In the genomic region with DNA sequence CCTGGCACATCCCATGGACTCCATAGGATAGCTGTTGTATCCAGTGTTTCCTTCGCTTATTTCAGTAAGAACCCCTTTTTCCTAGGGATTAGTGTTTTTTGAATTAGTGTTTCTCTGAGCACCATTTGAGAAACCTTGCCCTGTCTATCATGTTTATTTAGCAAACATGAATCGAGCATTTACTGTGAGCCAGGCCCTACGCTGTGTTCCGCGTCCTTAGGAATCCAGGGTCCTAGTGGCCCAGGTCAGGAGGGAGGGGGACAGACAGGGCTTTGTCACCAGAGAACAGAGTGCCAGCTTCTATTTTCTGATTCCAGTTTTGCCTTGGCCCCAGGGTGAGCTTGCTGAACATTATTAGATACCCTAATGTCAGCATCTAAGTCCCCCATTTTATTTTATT, we compare ENCODE assay signal across 15 cellular contexts. TPM values are rescaled to one million over a fixed set of nuclear protein-coding genes. Genes with fewer than 3 reads are reported as not detected.
DNase-seq lines count a peak whose midpoint lies in the region; ATAC-seq and TF ChIP-seq lines count a peak whose summit lies in the region.
"Had no signal": no experiment of that assay in that cellular context is flagged by ENCODE, and none has a peak within 500 bp of the region (broad histone marks: within the 10 kb centered on the region; RNA-seq: fewer than 3 reads in every experiment).

No MANE protein-coding gene starts in this region.

- H3K36me3 ChIP-seq in HCT116 (ENCODE audit: control insufficient read depth in 1 of 2, insufficient read depth in 2 of 2, low read length in 2 of 2) (0 out of 4 replicates have a peak, but pooled peaks cover 0 to 3% of the 10 kb centered on the region in 2 experiments), iPS-18a (ENCODE audit: control insufficient read depth, low read depth, low read length) (no peaks in the 10 kb centered on the region), skeletal muscle satellite cell (ENCODE audit: insufficient read depth, low read length) (peaks cover 6% of the 10 kb centered on the region), vagina (no peaks in the 10 kb centered on the region)

- intact Hi-C loops in HCT116 (cut with micrococcal nuclease), result no loop called here
- intact Hi-C loops in vagina (cut with DNase I), result no loop called here

- H3K9ac ChIP-seq in HCT116 (ENCODE audit: low read length) (no peak overlapping the region), iPS-18a (ENCODE audit: low read length) (no peak overlapping the region), skeletal muscle satellite cell (ENCODE audit: low read depth, low read length) (no peak overlapping the region)
- H3K9ac ChIP-seq: parathyroid adenoma had no signal

- POLR2A ChIA-PET in HCT116 (lab: Charles Lee), result interaction anchor here (0.7 kb wide), 1 partner anchor 17 kb away, joined by 4 read pairs; no protein-coding TSS in a partner anchor

- peaks cover 24 to 32% of the 10 kb centered on the region in 2 experiments for H3K4me1 ChIP-seq in HCT116 (ENCODE audit: control insufficient read depth in 1 of 2, insufficient read depth in 2 of 2, low read length in 2 of 2)
- peaks cover 38% of the 10 kb centered on the region for H3K4me1 ChIP-seq in iPS-18a (ENCODE audit: control insufficient read depth, low read depth, low read length)
- H3K4me1 ChIP-seq in skeletal muscle satellite cell (ENCODE audit: control insufficient read depth, insufficient read depth, low read length), result peaks cover 47% of the 10 kb centered on the region
- H3K4me1 ChIP-seq in vagina, result peaks cover 33% of the 10 kb centered on the region

- no peaks in the 10 kb centered on the region for H3K9me2 ChIP-seq in HCT116 (ENCODE audit: insufficient read depth)

- H3K9me3 ChIP-seq in HCT116 (ENCODE audit: control insufficient read depth in 1 of 2, insufficient read depth in 1 of 2, low read depth in 1 of 2, low read length in 2 of 2) (no peaks in the 10 kb centered on the region), iPS-18a (ENCODE audit: control insufficient read depth, low read depth, low read length) (no peaks in the 10 kb centered on the region), skeletal muscle satellite cell (replicated peaks; ENCODE audit: low read length) (no peaks in the 10 kb centered on the region), vagina (no peaks in the 10 kb centered on the region)

- H3K4me3 ChIP-seq in HCT116 (replicated peaks in 1 of 2; ENCODE audit: low read depth in 1 of 2, low read length in 2 of 2) (no peak overlapping the region), iPS-18a (ENCODE audit: low read length) (peak overlapping the region; percentile 77), skeletal muscle satellite cell (ENCODE audit: low read length) (peak overlapping the region; percentile 89), vagina (no peak overlapping the region)

- TF ChIP-seq CTCF in HCT116 (IDR thresholded peaks at IDR 0.05 in 2 of 3, conservative IDR thresholded peaks at IDR 0.05 in 1 of 3; ENCODE audit: borderline replicate concordance in 1 of 3, insufficient read depth in 1 of 3, low read depth in 2 of 3, low read length in 2 of 3) (no peak), VCaP (conservative IDR thresholded peaks at IDR 0.05) (no peak), vagina (IDR thresholded peaks at IDR 0.05) (no peak)

- ATAC-seq in HCT116, result no peak

- peaks cover 64% of the 10 kb centered on the region for H3K79me2 ChIP-seq in HCT116 (ENCODE audit: insufficient read depth, low read length)
- H3K79me2 ChIP-seq: parathyroid adenoma had no signal

- TF ChIP-seq POLR2A in HCT116 (IDR thresholded peaks at IDR 0.05; ENCODE audit: borderline replicate concordance, extremely low read depth, insufficient read depth, insufficient read length), result no peak
- no peak for TF ChIP-seq POLR2A in vagina (IDR thresholded peaks at IDR 0.05)

- H3K4me2 ChIP-seq in HCT116 (ENCODE audit: low read length) (peak overlapping the region; percentile 98; the same call in 1 of the 2 replicates), skeletal muscle satellite cell (ENCODE audit: low read length) (peak overlapping the region; percentile 85)

- no peak overlapping the region for H2AFZ ChIP-seq in HCT116 (ENCODE audit: low read depth, low read length, poor library complexity, severe bottlenecking)
- H2AFZ ChIP-seq: parathyroid adenoma had no signal

- RAD21 ChIA-PET in HCT116 (lab: Charles Lee; ENCODE audit: low non-redundant PET in 1 of 2, low total read pairs in 2 of 2, uncharacterized antibody in 2 of 2, unreplicated experiment in 2 of 2), result no interaction called here

- no peak overlapping the region for H3K27ac ChIP-seq in HCT116 (ENCODE audit: low read depth, low read length)
- H3K27ac ChIP-seq in VCaP, result peak overlapping the region; percentile 99
- H3K27ac ChIP-seq in iPS-18a (ENCODE audit: low read length), result no peak overlapping the region
- no peak overlapping the region for H3K27ac ChIP-seq in vagina
- H3K27ac ChIP-seq: parathyroid adenoma, SJSA1 had no signal

- DNase-seq in HCT116 (ENCODE audit: low read depth, low spot score) (no peak), vagina (ENCODE audit: extremely low spot score in 2 of 2) (no peak), NCI-H1694 (lab: John Stamatoyannopoulos, UW) (no peak)
- no peak for DNase-seq in activated CD4-positive, alpha-beta T cell treated with anti-CD3 and anti-CD28 coated beads, Interleukin-2, amount 50 U/mL, for 1 hour
- DNase-seq: activated CD8-positive, alpha-beta memory T cell treated with anti-CD3 and anti-CD28 coated beads for 24 hours; activated gamma-delta T cell; dorsolateral prefrontal cortex; immature natural killer cell; midbrain; NK-92 treated with Interleukin-12 subunit alpha and Interleukin-12 subunit beta, amount 100 ng/mL, for 24 hours had no signal

- H3K27me3 ChIP-seq in HCT116 (ENCODE audit: insufficient read depth, low read length), result no peaks in the 10 kb centered on the region
- peaks cover 18% of the 10 kb centered on the region for H3K27me3 ChIP-seq in iPS-18a (ENCODE audit: control insufficient read depth, insufficient read depth, low read length)
- H3K27me3 ChIP-seq in skeletal muscle satellite cell (ENCODE audit: control insufficient read depth, insufficient read depth, low read length), result no peaks in the 10 kb centered on the region
- no peaks in the 10 kb centered on the region for H3K27me3 ChIP-seq in vagina
- H3K27me3 ChIP-seq: SJSA1 had no signal

- no TSS peak for BruUV-seq in HCT116 (replicated peaks; lab: Mats Ljungman, UMichigan)

- no peak for TF ChIP-seq RAD21 in HCT116 (IDR thresholded peaks at IDR 0.05; ENCODE audit: low read depth)

- H4K20me1 ChIP-seq in HCT116 (ENCODE audit: insufficient read depth), result no peaks in the 10 kb centered on the region

- CTCF ChIA-PET in HCT116 (lab: Charles Lee), result no interaction called here

TF ChIP-seq in HCT116, 20 proteins besides CTCF, POLR2A, EP300 and RAD21:
- TF ChIP-seq EZH2 (IDR thresholded peaks at IDR 0.05) (no peak), POLR2AphosphoS5 (IDR thresholded peaks at IDR 0.05; ENCODE audit: low read depth, low read length) (no peak), SRF (IDR thresholded peaks at IDR 0.05; ENCODE audit: low read depth) (no peak), EGR1 (IDR thresholded peaks at IDR 0.05; ENCODE audit: low read depth) (no peak), CBX3 (IDR thresholded peaks at IDR 0.05; ENCODE audit: low read depth) (no peak), YY1 (IDR thresholded peaks at IDR 0.05; ENCODE audit: extremely low read depth, insufficient replicate concordance, low read depth, low read length) (no peak), SIN3A (IDR thresholded peaks at IDR 0.05; ENCODE audit: low read depth) (no peak)
- TF ChIP-seq, protein P1, sequence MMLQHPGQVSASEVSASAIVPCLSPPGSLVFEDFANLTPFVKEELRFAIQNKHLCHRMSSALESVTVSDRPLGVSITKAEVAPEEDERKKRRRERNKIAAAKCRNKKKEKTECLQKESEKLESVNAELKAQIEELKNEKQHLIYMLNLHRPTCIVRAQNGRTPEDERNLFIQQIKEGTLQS (IDR thresholded peaks at IDR 0.05), result no peak
- TF ChIP-seq, protein P2, sequence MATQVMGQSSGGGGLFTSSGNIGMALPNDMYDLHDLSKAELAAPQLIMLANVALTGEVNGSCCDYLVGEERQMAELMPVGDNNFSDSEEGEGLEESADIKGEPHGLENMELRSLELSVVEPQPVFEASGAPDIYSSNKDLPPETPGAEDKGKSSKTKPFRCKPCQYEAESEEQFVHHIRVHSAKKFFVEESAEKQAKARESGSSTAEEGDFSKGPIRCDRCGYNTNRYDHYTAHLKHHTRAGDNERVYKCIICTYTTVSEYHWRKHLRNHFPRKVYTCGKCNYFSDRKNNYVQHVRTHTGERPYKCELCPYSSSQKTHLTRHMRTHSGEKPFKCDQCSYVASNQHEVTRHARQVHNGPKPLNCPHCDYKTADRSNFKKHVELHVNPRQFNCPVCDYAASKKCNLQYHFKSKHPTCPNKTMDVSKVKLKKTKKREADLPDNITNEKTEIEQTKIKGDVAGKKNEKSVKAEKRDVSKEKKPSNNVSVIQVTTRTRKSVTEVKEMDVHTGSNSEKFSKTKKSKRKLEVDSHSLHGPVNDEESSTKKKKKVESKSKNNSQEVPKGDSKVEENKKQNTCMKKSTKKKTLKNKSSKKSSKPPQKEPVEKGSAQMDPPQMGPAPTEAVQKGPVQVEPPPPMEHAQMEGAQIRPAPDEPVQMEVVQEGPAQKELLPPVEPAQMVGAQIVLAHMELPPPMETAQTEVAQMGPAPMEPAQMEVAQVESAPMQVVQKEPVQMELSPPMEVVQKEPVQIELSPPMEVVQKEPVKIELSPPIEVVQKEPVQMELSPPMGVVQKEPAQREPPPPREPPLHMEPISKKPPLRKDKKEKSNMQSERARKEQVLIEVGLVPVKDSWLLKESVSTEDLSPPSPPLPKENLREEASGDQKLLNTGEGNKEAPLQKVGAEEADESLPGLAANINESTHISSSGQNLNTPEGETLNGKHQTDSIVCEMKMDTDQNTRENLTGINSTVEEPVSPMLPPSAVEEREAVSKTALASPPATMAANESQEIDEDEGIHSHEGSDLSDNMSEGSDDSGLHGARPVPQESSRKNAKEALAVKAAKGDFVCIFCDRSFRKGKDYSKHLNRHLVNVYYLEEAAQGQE (IDR thresholded peaks at IDR 0.05; ENCODE audit: low read depth), result no peak
TF ChIP-seq in HCT116: peak in this region for 0.

RNA-seq across cellular contexts. Expression of a gene that starts 2.5 kb away (rescaled TPM):
- total RNA-seq in HCT116 (2021; ENCODE audit: unreplicated experiment), result 43.2 TPM
- 30.4 and 32.2 TPM in 2 replicates for polyA plus RNA-seq in HCT116 (2012)
- 13.7 and 18.6 TPM in 2 replicates for total RNA-seq in skeletal muscle satellite cell (2012; rRNA removed)
- total RNA-seq in vagina, result 18.7 TPM
- polyA plus RNA-seq: immature natural killer cell had no signal

Comparison
In these comparisons a context has a peak if more than half of its experiments do, and no peak if none do; other contexts are left out.
1. H3K4me3 ChIP-seq: peak in iPS-18a (single experiment) and skeletal muscle satellite cell (single experiment); none in HCT116 (0 of 2) and vagina (0 of 2).